ENCODE assay signal across 8 cellular contexts in genomic region chr3:120908030-120908802, GRCh38. TPM values are rescaled to one million over a fixed set of nuclear protein-coding genes. Genes with fewer than 3 reads are reported as not detected.
DNase-seq lines count a peak whose midpoint lies in the region; ATAC-seq, FAIRE-seq and TF ChIP-seq lines count a peak whose summit lies in the region.

Gene STXBP5L (plus strand): TSS chr3:120908205. CDS start chr3:120909579, 1,374 bp downstream.

- H3K9ac ChIP-seq in K562 (ENCODE audit: insufficient read depth in 1 of 2, low read depth in 2 of 2, low read length in 2 of 2) (peak within 1 kb of the TSS in 1 of 2 experiments; percentile 37; a peak in 2 of 4 replicates), iPS-18a (ENCODE audit: low read length) (peak within 1 kb of the TSS; percentile 76)

- H3K9me3 ChIP-seq in SJSA1 (replicated peaks) (no peaks in the 10 kb centered on the region), K562 (replicated peaks; ENCODE audit: control insufficient read depth, insufficient read depth, low read depth, low read length) (no peaks in the 10 kb centered on the region), iPS-18a (ENCODE audit: control insufficient read depth, low read depth, low read length) (no peaks in the 10 kb centered on the region), gastrocnemius medialis (no peaks in the 10 kb centered on the region)

- peak within 1 kb of the TSS; percentile 69 for H3K4me2 ChIP-seq in K562 (ENCODE audit: insufficient read depth, low read length)

- peak; percentile 62 for DNase-seq in EL
- DNase-seq in HS-5 (ENCODE audit: low read depth), result peak; percentile 31
- DNase-seq in SJSA1 (ENCODE audit: low read depth in 1 of 2, low spot score in 2 of 2), result peak; percentile 65 to 75
- DNase-seq in K562 (ENCODE audit: extremely low read depth in 1 of 4, low spot score in 3 of 4), result peak; percentile 78 to 88 (median 82)
- DNase-seq in gastrocnemius medialis, result no peak
- no peak for DNase-seq in DMS114 treated with DMSO at 0.1 percent for 48 hours (lab: John Stamatoyannopoulos, UW; ENCODE audit: unreplicated experiment)

- no TSS peak for BruUV-seq in K562 (replicated peaks; lab: Mats Ljungman, UMichigan)

- TF ChIP-seq POLR2A in K562 (conservative IDR thresholded peaks at IDR 0.05) (no peak), gastrocnemius medialis (IDR thresholded peaks at IDR 0.05) (no peak)

- H3K27me3 ChIP-seq in SJSA1 (replicated peaks), result peaks cover 42% of the 10 kb centered on the region
- H3K27me3 ChIP-seq in K562 (ENCODE audit: control insufficient read depth in 2 of 2, insufficient read depth in 2 of 2, low read length in 2 of 2), result peaks cover 0 to 6% of the 10 kb centered on the region in 2 experiments; a peak in 1 of 5 replicates
- no peaks in the 10 kb centered on the region for H3K27me3 ChIP-seq in iPS-18a (ENCODE audit: control insufficient read depth, insufficient read depth, low read length)
- peaks cover 36 to 45% (median 44%) of the 10 kb centered on the region in 3 donors for H3K27me3 ChIP-seq in gastrocnemius medialis

- no peak for TF ChIP-seq CTCF in K562 (IDR thresholded peaks at IDR 0.05 in 2 of 3, conservative IDR thresholded peaks at IDR 0.05 in 1 of 3; ENCODE audit: insufficient read depth in 2 of 3, low read depth in 1 of 3, low read length in 3 of 3)
- TF ChIP-seq CTCF in gastrocnemius medialis (IDR thresholded peaks at IDR 0.05 in 4 of 5, conservative IDR thresholded peaks at IDR 0.05 in 1 of 5), result no peak

- POLR2A ChIA-PET in K562 (lab: Yijun Ruan, JAX), result interaction anchor here (0.7 kb wide), 1 partner anchor 132 kb away, joined by 3 read pairs; no protein-coding TSS in a partner anchor

- WGBS in K562 (ENCODE audit: insufficient coverage, low coverage, missing lambda C conversion rate), result 4% methylated on average over 9 of the region's 83 CpGs

- H4K20me1 ChIP-seq in K562 (replicated peaks; ENCODE audit: control insufficient read depth, insufficient read depth, low read length), result no peaks in the 10 kb centered on the region

- no peaks in the 10 kb centered on the region for H3K79me2 ChIP-seq in K562 (ENCODE audit: control insufficient read depth, insufficient read depth, low read length)

- CTCF ChIA-PET in K562 (lab: Yijun Ruan, JAX; ENCODE audit: low intra/inter-chr PET ratio), result no interaction called here

- TF ChIP-seq RAD21 in K562 (CRISPR knock-in tag; conservative IDR thresholded peaks at IDR 0.05 in 1 of 2, IDR thresholded peaks at IDR 0.05 in 1 of 2), result no peak

- H3K4me3 ChIP-seq in SJSA1 (peak within 1 kb of the TSS; percentile 30), K562 (peak within 1 kb of the TSS; percentile 33), iPS-18a (ENCODE audit: low read length) (peak within 1 kb of the TSS; percentile 93), gastrocnemius medialis (peak within 1 kb of the TSS; percentile 25 to 52 (median 48))

- no peak within 1 kb of the TSS for H3K27ac ChIP-seq in SJSA1
- H3K27ac ChIP-seq in K562 (ENCODE audit: extremely low read depth, low read depth, low read length), result no peak within 1 kb of the TSS
- no peak within 1 kb of the TSS for H3K27ac ChIP-seq in iPS-18a (ENCODE audit: low read length)
- no peak within 1 kb of the TSS for H3K27ac ChIP-seq in gastrocnemius medialis

- H2AFZ ChIP-seq in K562 (ENCODE audit: low read depth, low read length), result 0 out of 2 replicates have a peak within 1 kb of the TSS, but pooled peaks have one; percentile 44

- in situ Hi-C loops in K562 (cut with MboI) (no loop called here), gastrocnemius medialis (cut with MboI; ENCODE audit: low sequenced_read_pairs in 4 of 4) (no loop called here)

- no peak for TF ChIP-seq EP300 in K562 (IDR thresholded peaks at IDR 0.05; ENCODE audit: low read length)

- H3K4me1 ChIP-seq in SJSA1 (replicated peaks) (peaks cover 9% of the 10 kb centered on the region), K562 (replicated peaks in 1 of 2; ENCODE audit: control insufficient read depth in 2 of 2, insufficient read depth in 2 of 2, low read length in 2 of 2) (peaks cover 0 to 9% of the 10 kb centered on the region in 2 experiments; a peak in 2 of 5 replicates), iPS-18a (ENCODE audit: control insufficient read depth, low read depth, low read length) (peaks cover 8% of the 10 kb centered on the region), gastrocnemius medialis (peaks cover 3 to 11% of the 10 kb centered on the region in 2 donors)

- intact Hi-C loops in K562 (cut with micrococcal nuclease) (loop anchor here (10.0 kb wide), 1 partner anchor 293 kb away; no protein-coding TSS in a partner anchor), gastrocnemius medialis (cut with DNase I; ENCODE audit: low total_unique reads) (no loop called here)

- H3K36me3 ChIP-seq in SJSA1 (no peaks in the 10 kb centered on the region), K562 (ENCODE audit: control insufficient read depth, insufficient read depth, low read length) (no peaks in the 10 kb centered on the region), iPS-18a (ENCODE audit: control insufficient read depth, low read depth, low read length) (no peaks in the 10 kb centered on the region), gastrocnemius medialis (no peaks in the 10 kb centered on the region)

- no peaks in the 10 kb centered on the region for H3K9me1 ChIP-seq in K562 (ENCODE audit: control insufficient read depth, insufficient read depth, low read length)

- ATAC-seq in GM21423 (IDR thresholded peaks at IDR 0.05; ENCODE audit: unreplicated experiment), result peak; percentile 99
- ATAC-seq in K562, result peak; percentile 100
- ATAC-seq in gastrocnemius medialis, result peak in 1 of 2 donors; percentile 56

- FAIRE-seq in K562 (lab: Jason Lieb, UNC), result peak; percentile 59

TF ChIP-seq in K562, 482 proteins besides CTCF, POLR2A, EP300 and RAD21 (continues in another document):
- TF ChIP-seq RNF219 (CRISPR knock-in tag; IDR thresholded peaks at IDR 0.05), result no peak
- TF ChIP-seq RBM17 (IDR thresholded peaks at IDR 0.05; ENCODE audit: borderline replicate concordance, low read depth, low read length), result no peak
- TF ChIP-seq TAF9B (IDR thresholded peaks at IDR 0.05; ENCODE audit: partially characterized antibody), result no peak
- no peak for TF ChIP-seq NFRKB (IDR thresholded peaks at IDR 0.05; ENCODE audit: low read depth)
- TF ChIP-seq LCOR (CRISPR knock-in tag; IDR thresholded peaks at IDR 0.05), result 0 out of 2 replicates have a peak, but pooled peaks have one; percentile 40
- TF ChIP-seq MAFK (IDR thresholded peaks at IDR 0.05; ENCODE audit: low read length), result no peak
- TF ChIP-seq GATA2 (CRISPR knock-in tag; IDR thresholded peaks at IDR 0.05), result no peak
- TF ChIP-seq KAT2B (IDR thresholded peaks at IDR 0.05; ENCODE audit: low read depth, low read length), result no peak
- TF ChIP-seq HDGF (IDR thresholded peaks at IDR 0.05), result no peak
- TF ChIP-seq SIN3A (IDR thresholded peaks at IDR 0.05; ENCODE audit: borderline replicate concordance in 2 of 2, control insufficient read depth in 1 of 2, low read depth in 2 of 2, low read length in 2 of 2), result peak in 1 of 2 experiments; percentile 63; a peak in 1 of 4 replicates
- no peak for TF ChIP-seq TGIF2 (CRISPR knock-in tag; IDR thresholded peaks at IDR 0.05)
- no peak for TF ChIP-seq HNRNPH1 (optimal IDR thresholded peaks at IDR 0.05; ENCODE audit: low read depth, low read length)
- TF ChIP-seq ARHGAP35 (IDR thresholded peaks at IDR 0.05; ENCODE audit: partially characterized antibody), result no peak
- TF ChIP-seq SRF (CRISPR knock-in tag; IDR thresholded peaks at IDR 0.05), result no peak

RNA-seq across cellular contexts. Expression of gene STXBP5L, which starts in this region (rescaled TPM):
- 0.03 TPM in 1 of 2 replicates, not detected in the other for total RNA-seq in SJSA1 (2014; rRNA removed; shearing (Covaris generic))
- 0.05 TPM in 1 of 2 replicates, not detected in the other for total RNA-seq in K562 (2011; cell fraction: chromatin; rRNA removed; ENCODE audit: low replicate concordance)
- not detected in 2 replicates for total RNA-seq in K562 (2011; cell fraction: nucleolus; rRNA removed)
- not detected in 2 replicates for total RNA-seq in K562 (2011; cell fraction: nucleoplasm; rRNA removed)
- total RNA-seq in K562 (2014; rRNA removed) (not detected in 2 replicates), K562 (2014; rRNA removed; fragmentation: Illumina TruSeq; extraction: Trizol) (not detected in 2 replicates), K562 (2015; rRNA removed; fragmentation: Illumina TruSeq; extraction: Trizol) (not detected in 2 replicates), K562 (2021) (not detected in 2 replicates), gastrocnemius medialis (not detected)
- polyA plus RNA-seq in K562 (2011; rRNA removed) (0.01 and 0.04 TPM in 2 replicates), K562 (2014; fragmentation: Illumina TruSeq; extraction: Trizol) (not detected in 2 replicates), K562 (2014; fragmentation: Nextera tagmentation; extraction: Ambion mirVana) (under 1 TPM; 0.03 TPM), K562 (2014; rRNA removed) (not detected in 2 replicates)
- polyA plus RNA-seq in K562 (2011; cell fraction: cytosol; rRNA removed), result not detected in 2 replicates
- polyA plus RNA-seq in K562 (2011; cell fraction: nucleus; rRNA removed), result not detected in 2 replicates
- polyA plus RNA-seq in K562 (2012), result 0.08 and 0.22 TPM in 2 replicates
- polyA minus RNA-seq in K562 (2011; rRNA and poly(A)+ RNA removed), result not detected in 2 replicates
- polyA minus RNA-seq in K562 (2011; cell fraction: cytosol; rRNA and poly(A)+ RNA removed), result not detected in 2 replicates
- 0.11 TPM in 1 of 2 replicates, not detected in the other for polyA minus RNA-seq in K562 (2011; cell fraction: nucleus; rRNA and poly(A)+ RNA removed)

Comparison
In these comparisons a context has a peak if more than half of its experiments do, and no peak if none do; other contexts are left out.
1. Peak in DNase-seq and H3K4me3 ChIP-seq in SJSA1; RNA of the gene not detected or under 1 TPM.
2. Peak in DNase-seq, ATAC-seq, H3K4me3 ChIP-seq and H3K4me2 ChIP-seq in K562; RNA of the gene not detected or under 1 TPM.
3. DNase-seq: peak in EL (single experiment) and HS-5 (single experiment); none in gastrocnemius medialis (0 of 2) and DMS114 treated with DMSO at 0.1 percent for 48 hours (single experiment).
4. H3K4me3 ChIP-seq: peak in every context shown above with its lines; median percentile 93 in iPS-18a; 48 in gastrocnemius medialis; 33 in K562; 30 in SJSA1.